8 cellular contexts compared by ENCODE assay signal in genomic region chr5:40755093-40755406, GRCh38. TPM values are rescaled to one million over a fixed set of nuclear protein-coding genes. Genes with fewer than 3 reads are reported as not detected.
DNase-seq lines count a peak whose midpoint lies in the region; ATAC-seq and TF ChIP-seq lines count a peak whose summit lies in the region.

No MANE protein-coding gene starts in this region.

- peak overlapping the region; percentile 78 for H3K9ac ChIP-seq in HCT116 (ENCODE audit: low read length)

- no peak overlapping the region for H3K4me3 Mint-ChIP-seq in activated naive CD4-positive, alpha-beta T cell treated with anti-CD3 and anti-CD28 coated beads for 36 hours
- no peak overlapping the region for H3K4me3 Mint-ChIP-seq in glutamatergic neuron (ENCODE audit: unreplicated experiment)

- peaks cover 9% of the 10 kb centered on the region for H3K36me3 Mint-ChIP-seq in activated naive CD4-positive, alpha-beta T cell treated with anti-CD3 and anti-CD28 coated beads for 36 hours (ENCODE audit: low read depth)
- H3K36me3 Mint-ChIP-seq in glutamatergic neuron (ENCODE audit: unreplicated experiment), result no peaks in the 10 kb centered on the region

- no peaks in the 10 kb centered on the region for H4K20me1 ChIP-seq in HCT116 (ENCODE audit: insufficient read depth)

- CTCF ChIA-PET in HCT116 (lab: Charles Lee), result no interaction called here
- CTCF ChIA-PET in activated naive CD4-positive, alpha-beta T cell treated with anti-CD3 and anti-CD28 coated beads for 36 hours (lab: Charles Lee), result no interaction called here

- WGBS in ovary, 3 donors, result 0 to 1% (median 0%) methylated on average over 11 of the region's 11 CpGs
- WGBS in tibial nerve, 2 donors, result 1 to 2% methylated on average over 11 of the region's 11 CpGs

- peaks cover 26% of the 10 kb centered on the region for H3K79me2 ChIP-seq in HCT116 (ENCODE audit: insufficient read depth, low read length)

- H3K4me3 ChIP-seq in GM06990 (replicated peaks; ENCODE audit: low read depth, low read length) (peak overlapping the region; percentile 85), HCT116 (replicated peaks in 1 of 2; ENCODE audit: low read depth in 1 of 2, low read length in 2 of 2) (peak overlapping the region; percentile 90 to 91), MG63 (peak overlapping the region; percentile 79), ovary (peak overlapping the region; percentile 71), tibial nerve (peak overlapping the region; percentile 59 to 90 (median 87))

- DNase-seq in GM06990 (ENCODE audit: extremely low read depth, insufficient read length) (no peak), HCT116 (ENCODE audit: low read depth, low spot score) (peak; percentile 59), MG63 (peak; percentile 76), SIG-M5 treated with dmso at 0.1 percent for 504 hours (lab: John Stamatoyannopoulos, UW; ENCODE audit: unreplicated experiment) (peak; percentile 87), glutamatergic neuron (peak; percentile 44), ovary (peak; percentile 57 to 75 (median 65)), tibial nerve (ENCODE audit: low spot score in 2 of 2) (peak; percentile 55 to 76)
- DNase-seq in activated naive CD4-positive, alpha-beta T cell treated with anti-CD3 and anti-CD28 coated beads for 36 hours, result peak; percentile 83

- intact Hi-C loops in HCT116 (cut with micrococcal nuclease), result loop anchor here (1.0 to 2.0 kb wide), 2 partner anchors 43 to 124 kb away; partner anchors contain the start of gene PRKAA1
- intact Hi-C loops in activated naive CD4-positive, alpha-beta T cell treated with anti-CD3 and anti-CD28 coated beads for 36 hours (cut with micrococcal nuclease), result loop anchor here (1.0 to 5.0 kb wide), 9 partner anchors 39 to 1117 kb away; partner anchors contain the start of genes OXCT1, PRKAA1 and RPL37
- intact Hi-C loops in ovary (cut with DNase I), result loop anchor here in 2 of 4 donors (10.0 kb wide), 2 partner anchors 80 to 120 kb away; partner anchors contain the start of gene RPL37 (in 1 of the 2)

- TF ChIP-seq EP300 in ovary (IDR thresholded peaks at IDR 0.05) (no peak), tibial nerve (IDR thresholded peaks at IDR 0.05) (peak in 1 of 2 donors; percentile 56)

- H2AFZ ChIP-seq in HCT116 (ENCODE audit: low read depth, low read length, poor library complexity, severe bottlenecking), result peak overlapping the region; percentile 37

- H3K4me1 ChIP-seq in HCT116 (ENCODE audit: control insufficient read depth in 1 of 2, insufficient read depth in 2 of 2, low read length in 2 of 2) (peaks cover 4 to 15% of the 10 kb centered on the region in 2 experiments; a peak in 3 of 4 replicates), ovary (ENCODE audit: insufficient read depth) (peaks cover 6% of the 10 kb centered on the region), tibial nerve (peaks cover 0 to 14% (median 5%) of the 10 kb centered on the region in 4 donors)

- H3K9me3 ChIP-seq in HCT116 (ENCODE audit: control insufficient read depth in 1 of 2, insufficient read depth in 1 of 2, low read depth in 1 of 2, low read length in 2 of 2) (no peaks in the 10 kb centered on the region), MG63 (peaks cover 9% of the 10 kb centered on the region), ovary (no peaks in the 10 kb centered on the region), tibial nerve (no peaks in the 10 kb centered on the region)

- TF ChIP-seq RAD21 in HCT116 (IDR thresholded peaks at IDR 0.05; ENCODE audit: low read depth), result peak; percentile 57

- no peaks in the 10 kb centered on the region for H3K27me3 Mint-ChIP-seq in activated naive CD4-positive, alpha-beta T cell treated with anti-CD3 and anti-CD28 coated beads for 36 hours (ENCODE audit: low read depth)
- no peaks in the 10 kb centered on the region for H3K27me3 Mint-ChIP-seq in glutamatergic neuron (ENCODE audit: unreplicated experiment)

- peaks cover 16% of the 10 kb centered on the region for H3K4me1 Mint-ChIP-seq in activated naive CD4-positive, alpha-beta T cell treated with anti-CD3 and anti-CD28 coated beads for 36 hours (ENCODE audit: low read depth)
- no peaks in the 10 kb centered on the region for H3K4me1 Mint-ChIP-seq in glutamatergic neuron (ENCODE audit: low read depth, unreplicated experiment)

- H3K27me3 ChIP-seq in GM06990 (replicated peaks; ENCODE audit: control insufficient read depth, insufficient read depth, low read length) (no peaks in the 10 kb centered on the region), HCT116 (ENCODE audit: insufficient read depth, low read length) (no peaks in the 10 kb centered on the region), MG63 (no peaks in the 10 kb centered on the region), ovary (no peaks in the 10 kb centered on the region), tibial nerve (no peaks in the 10 kb centered on the region)

- TF ChIP-seq CTCF in GM06990 (IDR thresholded peaks at IDR 0.05; ENCODE audit: insufficient read depth, low read length, poor library complexity, severe bottlenecking) (peak; percentile 80), HCT116 (IDR thresholded peaks at IDR 0.05 in 2 of 3, conservative IDR thresholded peaks at IDR 0.05 in 1 of 3; ENCODE audit: borderline replicate concordance in 1 of 3, insufficient read depth in 1 of 3, low read depth in 2 of 3, low read length in 2 of 3) (peak; percentile 57 to 69 (median 68); a peak in 5 of 6 replicates), glutamatergic neuron (IDR thresholded peaks at IDR 0.05; ENCODE audit: partially characterized antibody, unreplicated experiment) (no peak), ovary (IDR thresholded peaks at IDR 0.05) (peak in 2 of 3 donors; percentile 52 to 54), tibial nerve (IDR thresholded peaks at IDR 0.05) (peak; percentile 39 to 71 (median 62))

- H3K27ac Mint-ChIP-seq in activated naive CD4-positive, alpha-beta T cell treated with anti-CD3 and anti-CD28 coated beads for 36 hours, result no peak overlapping the region
- H3K27ac Mint-ChIP-seq in glutamatergic neuron (ENCODE audit: unreplicated experiment), result no peak overlapping the region

- H3K27ac ChIP-seq in HCT116 (ENCODE audit: low read depth, low read length) (peak overlapping the region; percentile 75), ovary (peak overlapping the region; percentile 90 to 94), tibial nerve (peak overlapping the region; percentile 83 to 96 (median 92))

- H3K9me2 ChIP-seq in HCT116 (ENCODE audit: insufficient read depth), result no peaks in the 10 kb centered on the region

- no peaks in the 10 kb centered on the region for H3K9me3 Mint-ChIP-seq in activated naive CD4-positive, alpha-beta T cell treated with anti-CD3 and anti-CD28 coated beads for 36 hours
- H3K9me3 Mint-ChIP-seq in glutamatergic neuron (ENCODE audit: unreplicated experiment), result peaks cover 2% of the 10 kb centered on the region

- RAD21 ChIA-PET in HCT116 (lab: Charles Lee; ENCODE audit: low non-redundant PET in 1 of 2, low total read pairs in 2 of 2, uncharacterized antibody in 2 of 2, unreplicated experiment in 2 of 2), result interaction anchor here in 1 of 2 experiments (0.6 kb wide), 1 partner anchor 75 kb away, joined by 3 read pairs; no protein-coding TSS in a partner anchor

- POLR2A ChIA-PET in HCT116 (lab: Charles Lee), result no interaction called here

- H3K4me2 ChIP-seq in HCT116 (ENCODE audit: low read length), result peak overlapping the region; percentile 84

- ATAC-seq in HCT116, result peak; percentile 76

- TF ChIP-seq POLR2A in HCT116 (IDR thresholded peaks at IDR 0.05; ENCODE audit: borderline replicate concordance, extremely low read depth, insufficient read depth, insufficient read length), result no peak
- no peak for TF ChIP-seq POLR2A in ovary (IDR thresholded peaks at IDR 0.05)
- TF ChIP-seq POLR2A in tibial nerve (IDR thresholded peaks at IDR 0.05), result peak in 1 of 2 donors; percentile 27

- BruUV-seq in HCT116 (replicated peaks; lab: Mats Ljungman, UMichigan), result no TSS peak

- H3K36me3 ChIP-seq in GM06990 (ENCODE audit: control insufficient read depth, insufficient read depth, low read length) (no peaks in the 10 kb centered on the region), HCT116 (ENCODE audit: control insufficient read depth in 1 of 2, insufficient read depth in 2 of 2, low read length in 2 of 2) (no peaks in the 10 kb centered on the region; a peak in 1 of 4 replicates), MG63 (peaks cover 10% of the 10 kb centered on the region), ovary (no peaks in the 10 kb centered on the region), tibial nerve (peaks cover 0 to 14% (median 0%) of the 10 kb centered on the region in 3 donors)

TF ChIP-seq in HCT116, 20 proteins besides CTCF, POLR2A, EP300 and RAD21:
- TF ChIP-seq JUND (IDR thresholded peaks at IDR 0.05) (no peak), YY1 (IDR thresholded peaks at IDR 0.05; ENCODE audit: extremely low read depth, insufficient replicate concordance, low read depth, low read length) (peak; percentile 17), POLR2AphosphoS5 (IDR thresholded peaks at IDR 0.05; ENCODE audit: low read depth, low read length) (peak; percentile 36; the same call in 1 of the 2 replicates), CBX3 (IDR thresholded peaks at IDR 0.05; ENCODE audit: low read depth) (0 out of 2 replicates have a peak, but pooled peaks have one; percentile 40)

RNA-seq across cellular contexts. Expression of gene TTC33, which starts 0.7 kb away (rescaled TPM):
- total RNA-seq in HCT116 (2021; ENCODE audit: unreplicated experiment) (14.5 TPM), glutamatergic neuron (ENCODE audit: unreplicated experiment) (11.7 TPM), ovary (10 to 100 TPM; 15.7 to 26.0 (median 19.6) TPM), tibial nerve (10 to 100 TPM; 11.4 to 27.1 (median 19.9) TPM)
- polyA plus RNA-seq in HCT116 (2012), result 5.6 and 6.6 TPM in 2 replicates
- 16.3 and 33.5 TPM in 2 replicates for total RNA-seq in MG63 (2014; rRNA removed; shearing (Covaris generic); ENCODE audit: low replicate concordance)
- 10 to 100 TPM; 24.4 to 27.4 TPM for total RNA-seq in activated naive CD4-positive, alpha-beta T cell treated with anti-CD3 and anti-CD28 coated beads for 36 hours
- 10 to 100 TPM; 10.6 to 11.6 TPM for polyA plus RNA-seq in ovary

RNA-seq across cellular contexts. Expression of gene PRKAA1, which starts 43.1 kb away (rescaled TPM):
- total RNA-seq in HCT116 (2021; ENCODE audit: unreplicated experiment), result 53.5 TPM
- polyA plus RNA-seq in HCT116 (2012), result 16.5 and 18.9 TPM in 2 replicates
- total RNA-seq in MG63 (2014; rRNA removed; shearing (Covaris generic); ENCODE audit: low replicate concordance), result 69.0 and 128 TPM in 2 replicates
- total RNA-seq in activated naive CD4-positive, alpha-beta T cell treated with anti-CD3 and anti-CD28 coated beads for 36 hours, result 10 to 100 TPM; 52.6 to 58.6 TPM
- total RNA-seq in glutamatergic neuron (ENCODE audit: unreplicated experiment), result 49.0 TPM
- 10 to 100 TPM; 50.3 to 77.1 (median 60.0) TPM for total RNA-seq in ovary
- polyA plus RNA-seq in ovary, result 10 to 100 TPM; 22.9 to 56.1 TPM
- total RNA-seq in tibial nerve, result 10 to 100 TPM; 66.2 to 86.1 (median 77.9) TPM
